ENCODE assay signal across 1 cellular context in the genomic region with DNA sequence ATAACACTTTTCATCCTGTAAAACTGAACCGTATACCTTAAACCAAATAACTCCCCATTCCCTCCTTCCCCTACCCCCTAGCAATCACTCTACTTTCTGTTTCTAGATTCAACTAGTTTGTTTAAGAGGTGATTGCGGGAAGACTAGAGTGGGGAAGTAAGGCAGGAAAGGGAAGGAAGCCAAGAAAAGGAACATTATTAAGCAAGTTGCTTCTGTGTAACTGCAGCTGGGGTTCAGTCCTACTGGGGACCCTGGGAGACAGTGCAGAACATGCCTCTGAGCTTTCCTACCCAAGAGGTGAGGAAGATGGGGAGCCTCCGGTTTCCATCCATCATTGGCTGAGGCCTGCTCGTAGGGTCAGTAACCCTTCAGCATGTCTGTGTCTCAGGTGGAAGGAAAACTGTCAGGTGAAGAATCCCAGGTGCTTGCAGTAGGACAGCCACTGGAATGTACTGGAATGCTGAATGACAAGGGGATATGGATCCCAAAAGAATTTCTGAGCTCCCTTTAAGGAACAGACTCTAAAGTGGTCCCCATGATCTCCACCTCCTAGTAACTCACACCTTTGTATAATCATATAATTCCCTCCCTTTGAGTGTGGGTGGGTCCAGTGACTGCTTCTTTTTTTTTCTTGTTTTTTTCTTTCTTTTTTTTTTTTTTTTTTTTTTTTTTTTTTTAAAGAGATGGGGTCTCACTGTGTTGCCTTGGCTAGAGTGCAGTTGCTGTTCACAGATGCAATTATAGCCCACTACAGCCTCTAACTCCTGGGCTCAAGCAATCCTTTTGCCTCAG.
TF ChIP-seq lines count a peak whose summit lies in the region.

No MANE protein-coding gene starts in this region.

TF ChIP-seq in H1, 55 proteins besides CTCF, POLR2A, EP300 and RAD21:
- TF ChIP-seq SAP30 (IDR thresholded peaks at IDR 0.05; ENCODE audit: insufficient read depth, insufficient replicate concordance, low read length) (no peak), CREB1 (IDR thresholded peaks at IDR 0.05) (no peak), PHF8 (conservative IDR thresholded peaks at IDR 0.05; ENCODE audit: low read depth, low read length) (no peak), KDM1A (IDR thresholded peaks at IDR 0.05; ENCODE audit: borderline replicate concordance, low read length) (no peak), SIRT6 (IDR thresholded peaks at IDR 0.05; ENCODE audit: low read length) (no peak), CHD1 (IDR thresholded peaks at IDR 0.05; ENCODE audit: low read depth, low read length) (no peak), CTBP2 (IDR thresholded peaks at IDR 0.05; ENCODE audit: borderline replicate concordance, insufficient read depth, insufficient read length, low read length) (no peak), HDAC6 (IDR thresholded peaks at IDR 0.05; ENCODE audit: low read depth, low read length) (no peak), BACH1 (IDR thresholded peaks at IDR 0.05; ENCODE audit: low read length) (no peak), ZNF274 (IDR thresholded peaks at IDR 0.05; ENCODE audit: borderline replicate concordance, extremely low read depth, low read length) (no peak), BRCA1 (IDR thresholded peaks at IDR 0.05; ENCODE audit: low read depth, low read length) (no peak), TBP (IDR thresholded peaks at IDR 0.05; ENCODE audit: low read depth, low read length) (no peak), JUND (IDR thresholded peaks at IDR 0.05; ENCODE audit: low read length) (no peak)
- TF ChIP-seq, protein P1, sequence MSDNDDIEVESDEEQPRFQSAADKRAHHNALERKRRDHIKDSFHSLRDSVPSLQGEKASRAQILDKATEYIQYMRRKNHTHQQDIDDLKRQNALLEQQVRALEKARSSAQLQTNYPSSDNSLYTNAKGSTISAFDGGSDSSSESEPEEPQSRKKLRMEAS (IDR thresholded peaks at IDR 0.05): no peak
- TF ChIP-seq, protein P2, sequence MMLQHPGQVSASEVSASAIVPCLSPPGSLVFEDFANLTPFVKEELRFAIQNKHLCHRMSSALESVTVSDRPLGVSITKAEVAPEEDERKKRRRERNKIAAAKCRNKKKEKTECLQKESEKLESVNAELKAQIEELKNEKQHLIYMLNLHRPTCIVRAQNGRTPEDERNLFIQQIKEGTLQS (IDR thresholded peaks at IDR 0.05; ENCODE audit: insufficient read depth, low read depth, low read length): no peak
